Comparison of ENCODE assay signal across 31 cellular contexts in genomic region chr13:59924256-59924655, GRCh38.
"Had no signal": no experiment of that assay in that cellular context is flagged by ENCODE, and none has a peak within 500 bp of the region (broad histone marks: within the 10 kb centered on the region; RNA-seq: fewer than 3 reads in every experiment).

No MANE protein-coding gene starts in this region.

- DNase-seq: activated B cell treated with CpG ODN at 0.5 μM for 24 hours; activated CD4-positive, alpha-beta memory T cell treated with anti-CD3 and anti-CD28 coated beads for 36 hours; activated CD4-positive, alpha-beta T cell treated with anti-CD3 and anti-CD28 coated beads for 4 hours; activated CD4-positive, alpha-beta T cell treated with anti-CD3 and anti-CD28 coated beads, Interleukin-2, amount 10 ng/mL, durations not matched to agents 24 days and 14 days; activated CD4-positive, alpha-beta T cell treated with anti-CD3 and anti-CD28 coated beads, Interleukin-2, amount 50 U/mL, for 1 hour; activated CD4-positive, alpha-beta T cell treated with anti-CD3 and anti-CD28 coated beads, Interleukin-2, amount 50 U/mL, for 4 hours; activated CD4-positive, CD25-positive, alpha-beta regulatory T cell treated with anti-CD3 and anti-CD28 coated beads, Interleukin-2, amount 50 U/mL, for 72 hours; activated CD8-positive, alpha-beta memory T cell treated with anti-CD3 and anti-CD28 coated beads, Interleukin-2, amount 50 U/mL, for 4 hours; activated CD8-positive, alpha-beta T cell treated with anti-CD3 and anti-CD28 coated beads for 36 hours; activated effector memory CD4-positive, alpha-beta T cell treated with anti-CD3 and anti-CD28 coated beads, Interleukin-2, amount 50 U/mL, for 16 hours; activated gamma-delta T cell treated with Interleukin-2 at 50 U/mL for 16 hours; activated naive CD4-positive, alpha-beta T cell; activated naive CD4-positive, alpha-beta T cell treated with anti-CD3 and anti-CD28 coated beads for 36 hours; activated naive CD4-positive, alpha-beta T cell treated with anti-CD3 and anti-CD28 coated beads, Interleukin-2, amount 50 U/mL, for 16 hours; activated naive CD8-positive, alpha-beta T cell treated with anti-CD3 and anti-CD28 coated beads for 36 hours; activated T-cell treated with anti-CD3 and anti-CD28 coated beads for 4 hours; activated T-cell treated with anti-CD3 and anti-CD28 coated beads, Interleukin-2, amount 50 U/mL, for 1 hour; activated T-cell treated with anti-CD3 and anti-CD28 coated beads, Interleukin-2, amount 50 U/mL, for 4 hours; activated T-cell treated with anti-CD3 and anti-CD28 coated beads, Interleukin-2, amount 50 U/mL, for 72 hours; adrenal gland; amniotic stem cell; aorta; body of pancreas; brain microvascular endothelial cell; central memory CD4-positive, alpha-beta T cell; T-helper 2 cell; T-helper 9 cell had no signal

- FAIRE-seq: astrocyte, TTC549 had no signal

- ATAC-seq: activated CD8-positive, alpha-beta T cell treated with anti-CD3 and anti-CD28 coated beads for 36 hours; activated naive CD4-positive, alpha-beta T cell treated with anti-CD3 and anti-CD28 coated beads, Interleukin-2, amount 50 U/mL, for 72 hours; activated T-cell treated with anti-CD3 and anti-CD28 coated beads, Interleukin-2, amount 50 U/mL, for 4 hours; activated T-cell treated with anti-CD3 and anti-CD28 coated beads, Interleukin-2, amount 50 U/mL, for 72 hours; activated T-helper 17 cell treated with anti-CD3 and anti-CD28 coated beads, Interleukin-2, amount 50 U/mL, for 72 hours; body of pancreas had no signal
